ENCODE assay signal across 8 cellular contexts in the genomic region with DNA sequence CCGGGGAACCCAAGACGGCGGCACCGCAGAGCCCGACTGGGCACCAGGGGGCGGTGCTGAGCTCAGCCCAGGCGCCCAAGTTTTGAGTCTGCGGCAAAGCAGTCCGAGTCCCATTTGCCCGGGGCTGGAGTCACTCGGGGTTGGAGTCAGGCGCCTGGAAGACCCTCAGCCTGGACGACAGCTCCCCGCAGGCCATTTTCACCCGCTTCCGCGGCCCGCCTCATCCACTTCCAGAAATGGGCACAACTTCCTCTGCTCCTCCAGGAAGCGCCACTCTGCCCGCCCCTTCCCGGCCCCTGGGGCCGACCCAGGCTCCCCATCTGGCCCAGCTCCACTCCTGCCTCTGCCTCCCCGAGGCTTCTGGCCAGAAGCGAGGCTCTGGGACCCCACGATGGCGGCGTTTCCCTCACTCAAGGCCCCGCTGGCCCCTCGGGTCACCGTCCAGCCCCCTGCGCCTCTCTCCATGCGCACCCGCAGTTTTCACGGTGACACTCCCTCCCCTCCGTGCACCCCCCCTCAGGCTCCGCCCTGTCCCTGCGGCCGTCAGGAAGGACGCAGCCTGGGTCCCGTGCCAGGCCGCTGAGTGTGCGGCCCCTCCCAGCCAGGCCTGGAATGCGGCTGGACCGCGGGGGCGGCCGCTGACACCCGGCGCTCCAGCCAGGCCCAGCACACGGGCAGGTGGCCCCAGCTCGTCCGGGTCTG. TPM values are rescaled to one million over a fixed set of nuclear protein-coding genes. Genes with fewer than 3 reads are reported as not detected.
DNase-seq lines count a peak whose midpoint lies in the region; ATAC-seq, FAIRE-seq and TF ChIP-seq lines count a peak whose summit lies in the region.

No MANE protein-coding gene starts in this region.

- H3K27me3 ChIP-seq in WERI-Rb-1 (ENCODE audit: insufficient read depth, low read depth, severe bottlenecking) (no peaks in the 10 kb centered on the region), small intestine (ENCODE audit: control insufficient read depth in 2 of 2, insufficient read depth in 2 of 2, low read length in 2 of 2) (no peaks in the 10 kb centered on the region)

- H3K36me3 Mint-ChIP-seq in immature natural killer cell = peaks cover 0 to 4% (median 0%) of the 10 kb centered on the region in 3 donors

- H3K36me3 ChIP-seq in WERI-Rb-1 (0 out of 2 replicates have a peak, but pooled peaks cover 3% of the 10 kb centered on the region), small intestine (ENCODE audit: control insufficient read depth in 2 of 2, insufficient read depth in 2 of 2, low read length in 2 of 2) (peaks cover 0 to 4% of the 10 kb centered on the region in 2 donors)

- peak overlapping the region; percentile 87 to 97 (median 93) for H3K27ac Mint-ChIP-seq in immature natural killer cell

- H3K4me1 Mint-ChIP-seq in immature natural killer cell = peaks cover 57 to 69% of the 10 kb centered on the region in 2 donors

- peak overlapping the region; percentile 96 for H3K27ac ChIP-seq in WERI-Rb-1
- peak overlapping the region; percentile 98 to 100 for H3K27ac ChIP-seq in small intestine (ENCODE audit: low read depth in 1 of 2, low read length in 1 of 2)

- H3K27me3 Mint-ChIP-seq in immature natural killer cell (ENCODE audit: low read depth in 3 of 3) = peaks cover 8 to 22% (median 21%) of the 10 kb centered on the region in 3 donors

- no peaks in the 10 kb centered on the region for H3K9me3 Mint-ChIP-seq in immature natural killer cell

- ATAC-seq in HG02678 (IDR thresholded peaks at IDR 0.05; ENCODE audit: unreplicated experiment) (peak; percentile 43), HG03159 (IDR thresholded peaks at IDR 0.05; ENCODE audit: unreplicated experiment) (no peak)

- 0 to 1% (median 0%) methylated on average over 49 to 52 of the region's 52 CpGs for WGBS in small intestine, 3 donors

- peak overlapping the region; percentile 84 for H3K4me3 ChIP-seq in WERI-Rb-1 (ENCODE audit: low read depth, low read length)
- peak overlapping the region; percentile 64 to 67 for H3K4me3 ChIP-seq in cardiac fibroblast (replicated peaks in 1 of 2; ENCODE audit: low read depth in 2 of 2, low read length in 2 of 2)
- peak overlapping the region; percentile 66 to 68 for H3K4me3 ChIP-seq in small intestine (ENCODE audit: low read depth in 1 of 2, low read length in 2 of 2)

- H3K9me3 ChIP-seq in WERI-Rb-1 (ENCODE audit: severe bottlenecking) = no peaks in the 10 kb centered on the region
- no peaks in the 10 kb centered on the region for H3K9me3 ChIP-seq in small intestine (ENCODE audit: control insufficient read depth, low read depth)

- peak overlapping the region; percentile 82 to 89 (median 86) for H3K4me3 Mint-ChIP-seq in immature natural killer cell

- H3K4me1 ChIP-seq in small intestine (ENCODE audit: control insufficient read depth in 2 of 2, insufficient read depth in 1 of 2, low read depth in 1 of 2, low read length in 1 of 2) = no peaks in the 10 kb centered on the region

- TF ChIP-seq CTCF in WERI-Rb-1 (IDR thresholded peaks at IDR 0.05; ENCODE audit: low read depth, low read length) (peak; percentile 87), cardiac fibroblast (IDR thresholded peaks at IDR 0.05; ENCODE audit: low read depth, low read length) (peak; percentile 98)

- peak; percentile 80 for DNase-seq in GDM1 (lab: John Stamatoyannopoulos, UW)
- DNase-seq in NCI-H2171 treated with DMSO at 0.1 percent for 48 hours (lab: John Stamatoyannopoulos, UW) = peak; percentile 79
- DNase-seq in WERI-Rb-1 = peak; percentile 86
- peak; percentile 92 to 96 for DNase-seq in cardiac fibroblast (ENCODE audit: low read depth in 2 of 2)
- DNase-seq in immature natural killer cell = peak; percentile 76 to 81 (median 80)
- peak; percentile 95 for DNase-seq in small intestine

- FAIRE-seq in small intestine (lab: Jason Lieb, UNC) = no peak

RNA-seq across cellular contexts. Expression of a gene that starts 4.9 kb away (rescaled TPM):
- polyA plus RNA-seq in immature natural killer cell (10 to 100 TPM; 45.2 to 55.2 (median 49.3) TPM), small intestine (10 to 100 TPM; 15.7 to 29.7 (median 29.5) TPM)

RNA-seq across cellular contexts. Expression of a gene that starts 7.7 kb away (rescaled TPM):
- polyA plus RNA-seq in immature natural killer cell (10 to 100 TPM in 1 of 3 donors, 1 to 10 TPM in 1, under 1 TPM in 1; 0.62 to 13.0 (median 1.2) TPM), small intestine (1 to 10 TPM in 1 of 3 donors, under 1 TPM in 2; 0.45 to 1.9 (median 0.81) TPM)

RNA-seq across cellular contexts. Expression of a gene that starts 23.2 kb away (rescaled TPM):
- polyA plus RNA-seq in immature natural killer cell (10 to 100 TPM; 25.9 to 82.2 (median 62.0) TPM), small intestine (10 to 100 TPM; 21.3 to 31.3 (median 28.6) TPM)

RNA-seq across cellular contexts. Expression of a gene that starts 30.9 kb away (rescaled TPM):
- under 1 TPM in 1 of 3 donors, not detected in 2; 0.15 TPM for polyA plus RNA-seq in immature natural killer cell
- under 1 TPM in 1 of 3 donors, not detected in 2; 0.07 TPM for polyA plus RNA-seq in small intestine

RNA-seq across cellular contexts. Expression of a gene that starts 44.6 kb away (rescaled TPM):
- polyA plus RNA-seq in immature natural killer cell (10 to 100 TPM; 30.8 to 52.5 (median 45.9) TPM), small intestine (100 to 1,000 TPM; 197 to 206 (median 205) TPM)
